13 cellular contexts compared by ENCODE assay signal in genomic region chr17:32489320-32490100, GRCh38. TPM values are rescaled to one million over a fixed set of nuclear protein-coding genes. Genes with fewer than 3 reads are reported as not detected.
A peak's percentile ranks its signal among the peaks of the same experiment; 100 is the strongest.
DNase-seq lines count a peak whose midpoint lies in the region; ATAC-seq and TF ChIP-seq lines count a peak whose summit lies in the region.
"Had no signal": no experiment of that assay in that cellular context is flagged by ENCODE, and none has a peak within 500 bp of the region (broad histone marks: within the 10 kb centered on the region; RNA-seq: fewer than 3 reads in every experiment).

No MANE protein-coding gene starts in this region.

- TF ChIP-seq POLR2A in spleen (IDR thresholded peaks at IDR 0.05) (no peak), gastrocnemius medialis (IDR thresholded peaks at IDR 0.05) (no peak)

- H3K4me3 Mint-ChIP-seq in activated CD4-positive, alpha-beta T cell treated with anti-CD3 and anti-CD28 coated beads, Interleukin-2, amount 10 ng/mL, durations not matched to agents 7 days and 5 days, result peak overlapping the region; percentile 82

- in situ Hi-C loops in gastrocnemius medialis (cut with MboI; ENCODE audit: low sequenced_read_pairs in 4 of 4), result loop anchor here in 1 of 4 donors (25.0 kb wide), 1 partner anchor 398 kb away; the partner anchor contains the start of gene MYO1D

- H3K36me3 ChIP-seq in spleen, result peaks cover 0 to 40% (median 11%) of the 10 kb centered on the region in 6 donors
- H3K36me3 ChIP-seq in gastrocnemius medialis, result no peaks in the 10 kb centered on the region

- TF ChIP-seq CTCF in dorsolateral prefrontal cortex (IDR thresholded peaks at IDR 0.05 in 54 of 56, conservative IDR thresholded peaks at IDR 0.05 in 2 of 56; ENCODE audit: low read depth in 1 of 56, partially characterized antibody in 56 of 56), result no peak
- no peak for TF ChIP-seq CTCF in spleen (IDR thresholded peaks at IDR 0.05 in 8 of 11, conservative IDR thresholded peaks at IDR 0.05 in 3 of 11)
- TF ChIP-seq CTCF in gastrocnemius medialis (IDR thresholded peaks at IDR 0.05 in 4 of 5, conservative IDR thresholded peaks at IDR 0.05 in 1 of 5), result no peak

- no peak for ATAC-seq in gastrocnemius medialis
- ATAC-seq: body of pancreas had no signal

- POLR2A ChIA-PET in activated CD4-positive, alpha-beta T cell treated with anti-CD3 and anti-CD28 coated beads, Interleukin-2, amount 10 ng/mL, durations not matched to agents 7 days and 5 days (lab: Charles Lee), result no interaction called here

- intact Hi-C loops in dorsolateral prefrontal cortex (cut with DNase I), result loop anchor here (2.0 to 10.0 kb wide), 6 partner anchors 27 to 445 kb away; no protein-coding TSS in a partner anchor
- intact Hi-C loops in spleen (cut with DNase I; ENCODE audit: low total_unique reads), result loop anchor here (5.0 kb wide), 1 partner anchor 263 kb away; no protein-coding TSS in a partner anchor
- intact Hi-C loops in gastrocnemius medialis (cut with DNase I; ENCODE audit: low total_unique reads), result loop anchor here (5.0 kb wide), 1 partner anchor 268 kb away; no protein-coding TSS in a partner anchor

- H3K4me1 Mint-ChIP-seq in activated CD4-positive, alpha-beta T cell treated with anti-CD3 and anti-CD28 coated beads, Interleukin-2, amount 10 ng/mL, durations not matched to agents 7 days and 5 days, result peaks cover 62% of the 10 kb centered on the region

- H3K27me3 ChIP-seq in dorsolateral prefrontal cortex (no peaks in the 10 kb centered on the region), spleen (replicated peaks in 1 of 7) (no peaks in the 10 kb centered on the region), gastrocnemius medialis (no peaks in the 10 kb centered on the region)
- H3K27me3 ChIP-seq: body of pancreas had no signal

- H3K9me3 ChIP-seq in spleen (no peaks in the 10 kb centered on the region), gastrocnemius medialis (no peaks in the 10 kb centered on the region)
- H3K9me3 ChIP-seq: body of pancreas had no signal

- peaks cover 20% of the 10 kb centered on the region for H3K36me3 Mint-ChIP-seq in activated CD4-positive, alpha-beta T cell treated with anti-CD3 and anti-CD28 coated beads, Interleukin-2, amount 10 ng/mL, durations not matched to agents 7 days and 5 days (ENCODE audit: low read depth)

- H3K4me1 ChIP-seq in spleen (peaks cover 40 to 91% (median 80%) of the 10 kb centered on the region in 6 donors), gastrocnemius medialis (peaks cover 10 to 20% of the 10 kb centered on the region in 2 donors)
- H3K4me1 ChIP-seq: parathyroid adenoma had no signal

- H3K27ac Mint-ChIP-seq in activated CD4-positive, alpha-beta T cell treated with anti-CD3 and anti-CD28 coated beads, Interleukin-2, amount 10 ng/mL, durations not matched to agents 7 days and 5 days, result peak overlapping the region; percentile 77

- no peaks in the 10 kb centered on the region for H3K9me3 Mint-ChIP-seq in activated CD4-positive, alpha-beta T cell treated with anti-CD3 and anti-CD28 coated beads, Interleukin-2, amount 10 ng/mL, durations not matched to agents 7 days and 5 days

- H3K27me3 Mint-ChIP-seq in activated CD4-positive, alpha-beta T cell treated with anti-CD3 and anti-CD28 coated beads, Interleukin-2, amount 10 ng/mL, durations not matched to agents 7 days and 5 days, result no peaks in the 10 kb centered on the region

- H3K27ac ChIP-seq in dorsolateral prefrontal cortex (peak overlapping the region in 55 of 59 donors; percentile 1 to 99 (median 86)), spleen (peak overlapping the region in 7 of 8 donors; percentile 13 to 92 (median 75)), gastrocnemius medialis (no peak overlapping the region)
- H3K27ac ChIP-seq: body of pancreas, parathyroid adenoma had no signal

- CTCF ChIA-PET in activated CD4-positive, alpha-beta T cell treated with anti-CD3 and anti-CD28 coated beads, Interleukin-2, amount 10 ng/mL, durations not matched to agents 7 days and 5 days (lab: Charles Lee), result interaction anchor here (1.1 to 3.5 kb wide), 4 partner anchors 16 to 27 kb away, joined by 3 to 13 read pairs (median 4); no protein-coding TSS in a partner anchor

- 74 to 84% (median 78%) methylated on average over 8 to 10 of the region's 10 CpGs for WGBS in spleen, 5 donors

- H3K4me3 ChIP-seq in dorsolateral prefrontal cortex, result peak overlapping the region; percentile 23 to 83 (median 70)
- H3K4me3 ChIP-seq in spleen, result peak overlapping the region; percentile 0 to 88 (median 67)
- H3K4me3 ChIP-seq in gastrocnemius medialis, result no peak overlapping the region
- H3K4me3 ChIP-seq: body of pancreas had no signal

- DNase-seq in activated CD4-positive, alpha-beta T cell treated with anti-CD3 and anti-CD28 coated beads, Interleukin-2, amount 10 ng/mL, durations not matched to agents 7 days and 5 days, result no peak
- no peak for DNase-seq in activated CD4-positive, alpha-beta T cell treated with anti-CD3 and anti-CD28 coated beads, Interleukin-2, amount 50 U/mL, for 1 hour
- DNase-seq in NCI-H146 (lab: John Stamatoyannopoulos, UW), result peak; percentile 47
- DNase-seq in dorsolateral prefrontal cortex, result no peak
- DNase-seq in spleen, result no peak
- no peak for DNase-seq in stimulated activated naive CD4-positive, alpha-beta T cell (lab: John Stamatoyannopoulos, UW)
- DNase-seq in gastrocnemius medialis, result no peak
- DNase-seq in NK-92 treated with Interleukin-12 subunit alpha and Interleukin-12 subunit beta, amount 100 ng/mL, for 24 hours (lab: John Stamatoyannopoulos, UW), result no peak
- DNase-seq: islet precursor cell, NCI-H1105 treated with DMSO at 0.1 percent for 48 hours, trophoblast cell had no signal

RNA-seq across cellular contexts. Expression of gene CDK5R1, which starts 2.7 kb away (rescaled TPM):
- 1 to 10 TPM; 4.1 to 4.6 TPM for total RNA-seq in activated CD4-positive, alpha-beta T cell treated with anti-CD3 and anti-CD28 coated beads, Interleukin-2, amount 10 ng/mL, durations not matched to agents 7 days and 5 days
- total RNA-seq in dorsolateral prefrontal cortex, result 100 to 1,000 TPM in 114 of 120 experiments, 10 to 100 TPM in 6; 52.9 to 209 (median 145) TPM
- total RNA-seq in spleen, result 10 to 100 TPM; 13.0 to 28.2 (median 20.3) TPM
- 10 to 100 TPM; 13.5 to 26.3 (median 13.6) TPM for polyA plus RNA-seq in spleen
- total RNA-seq in gastrocnemius medialis, result 1 to 10 TPM in 3 of 4 donors, under 1 TPM in 1; 0.15 to 2.2 (median 1.5) TPM

RNA-seq across cellular contexts. Expression of gene PSMD11, which starts 45.2 kb away (rescaled TPM):
- 10 to 100 TPM; 78.8 to 90.7 TPM for total RNA-seq in activated CD4-positive, alpha-beta T cell treated with anti-CD3 and anti-CD28 coated beads, Interleukin-2, amount 10 ng/mL, durations not matched to agents 7 days and 5 days
- total RNA-seq in dorsolateral prefrontal cortex (100 to 1,000 TPM in 5 of 120 experiments, 10 to 100 TPM in 115; 63.1 to 112 (median 81.0) TPM), spleen (10 to 100 TPM; 43.0 to 84.8 (median 68.9) TPM), gastrocnemius medialis (100 to 1,000 TPM in 3 of 4 donors, 10 to 100 TPM in 1; 81.7 to 215 (median 191) TPM)
- 10 to 100 TPM; 28.0 to 35.2 (median 35.1) TPM for polyA plus RNA-seq in spleen

Comparison
In these comparisons a context has a peak if more than half of its experiments do, and no peak if none do; other contexts are left out.
1. H3K27ac ChIP-seq: peak in dorsolateral prefrontal cortex (55 of 59) and spleen (7 of 8); none in gastrocnemius medialis (0 of 4).
2. H3K4me3 ChIP-seq: peak in dorsolateral prefrontal cortex (59 of 59) and spleen (8 of 8); none in gastrocnemius medialis (0 of 4).